Comparison of ENCODE assay signal across 12 cellular contexts in genomic region chr20:62653373-62653772, GRCh38. TPM values are rescaled to one million over a fixed set of nuclear protein-coding genes. Genes with fewer than 3 reads are reported as not detected.
A peak's percentile ranks its signal among the peaks of the same experiment; 100 is the strongest.
DNase-seq lines count a peak whose midpoint lies in the region; ATAC-seq and TF ChIP-seq lines count a peak whose summit lies in the region.
"Had no signal": no experiment of that assay in that cellular context is flagged by ENCODE, and none has a peak within 500 bp of the region (broad histone marks: within the 10 kb centered on the region; RNA-seq: fewer than 3 reads in every experiment).

No MANE protein-coding gene starts in this region.

- no TSS peak for BruUV-seq in OCI-LY7 (replicated peaks; lab: Mats Ljungman, UMichigan)

- peak overlapping the region; percentile 46 for H3K27ac Mint-ChIP-seq in activated CD8-positive, alpha-beta memory T cell treated with anti-CD3 and anti-CD28 coated beads, Interleukin-2, amount 10 ng/mL, durations not matched to agents 7 days and 5 days
- H3K27ac Mint-ChIP-seq: progenitor cell of endocrine pancreas had no signal

- CTCF ChIA-PET in activated CD8-positive, alpha-beta memory T cell treated with anti-CD3 and anti-CD28 coated beads, Interleukin-2, amount 10 ng/mL, durations not matched to agents 7 days and 5 days (lab: Charles Lee): interaction anchor here (1.1 to 2.5 kb wide), 2 partner anchors 36 to 141 kb away, joined by 4 to 15 read pairs; no protein-coding TSS in a partner anchor
- CTCF ChIA-PET in OCI-LY7 (lab: Charles Lee; ENCODE audit: unreplicated experiment): no interaction called here

- WGBS in adrenal gland, 4 donors: 87 to 96% (median 88%) methylated on average over 12 of the region's 12 CpGs
- WGBS in thyroid gland, 2 donors: 93 to 95% methylated on average over 11 to 12 of the region's 12 CpGs

- no peaks in the 10 kb centered on the region; the same call in 1 of the 2 replicates for H4K20me1 ChIP-seq in OCI-LY7 (ENCODE audit: insufficient read depth, low read length)

- no peaks in the 10 kb centered on the region for H3K36me3 ChIP-seq in adrenal gland (replicated peaks in 1 of 2)
- H3K36me3 ChIP-seq in muscle layer of duodenum (ENCODE audit: control insufficient read depth in 1 of 2, insufficient read depth in 2 of 2, low read length in 2 of 2): no peaks in the 10 kb centered on the region
- H3K36me3 ChIP-seq in thyroid gland: no peaks in the 10 kb centered on the region
- peaks cover 72% of the 10 kb centered on the region; the same call in 1 of the 2 replicates for H3K36me3 ChIP-seq in OCI-LY7 (ENCODE audit: insufficient read depth, low read length)

- DNase-seq in activated CD8-positive, alpha-beta memory T cell treated with anti-CD3 and anti-CD28 coated beads, Interleukin-2, amount 10 ng/mL, durations not matched to agents 7 days and 5 days: no peak
- DNase-seq in activated CD8-positive, alpha-beta memory T cell treated with anti-CD3 and anti-CD28 coated beads, Interleukin-2, amount 50 U/mL, for 48 hours: no peak
- DNase-seq in adrenal gland: no peak
- no peak for DNase-seq in thyroid gland
- DNase-seq in NCI-H774 (lab: John Stamatoyannopoulos, UW): no peak
- no peak for DNase-seq in OCI-LY7 (ENCODE audit: low spot score)
- DNase-seq: EL, kidney glomerular epithelial cell, NCI-H1417 treated with DMSO at 0.1 percent for 48 hours had no signal

- POLR2A ChIA-PET in OCI-LY7 (lab: Charles Lee): interaction anchor here (0.9 kb wide), 1 partner anchor 13 kb away, joined by 3 read pairs; no protein-coding TSS in a partner anchor

- H3K27me3 ChIP-seq in adrenal gland (no peaks in the 10 kb centered on the region), muscle layer of duodenum (ENCODE audit: low read depth, low read length) (no peaks in the 10 kb centered on the region), thyroid gland (no peaks in the 10 kb centered on the region)

- no peak for ATAC-seq in activated CD8-positive, alpha-beta memory T cell treated with anti-CD3 and anti-CD28 coated beads, Interleukin-2, amount 10 ng/mL, durations not matched to agents 7 days and 5 days
- no peak for ATAC-seq in GM21447 (IDR thresholded peaks at IDR 0.05; ENCODE audit: unreplicated experiment)

- no peak overlapping the region for H3K4me2 ChIP-seq in OCI-LY7 (ENCODE audit: low read length)

- H3K4me1 ChIP-seq in adrenal gland (replicated peaks in 1 of 2): peaks cover 18 to 26% of the 10 kb centered on the region in 2 donors
- peaks cover 8 to 17% of the 10 kb centered on the region in 2 donors for H3K4me1 ChIP-seq in muscle layer of duodenum (ENCODE audit: control insufficient read depth in 1 of 2, insufficient read depth in 2 of 2, low read length in 2 of 2)
- peaks cover 15 to 24% of the 10 kb centered on the region in 2 donors for H3K4me1 ChIP-seq in thyroid gland
- H3K4me1 ChIP-seq in OCI-LY7 (ENCODE audit: insufficient read depth, low read length, poor library complexity, severe bottlenecking): peaks cover 57% of the 10 kb centered on the region

- H2AFZ ChIP-seq in OCI-LY7 (ENCODE audit: low read length): no peak overlapping the region

- no peak for TF ChIP-seq POLR2A in adrenal gland (IDR thresholded peaks at IDR 0.05)
- TF ChIP-seq POLR2A in thyroid gland (IDR thresholded peaks at IDR 0.05): no peak

- no peaks in the 10 kb centered on the region for H3K27me3 Mint-ChIP-seq in activated CD8-positive, alpha-beta memory T cell treated with anti-CD3 and anti-CD28 coated beads, Interleukin-2, amount 10 ng/mL, durations not matched to agents 7 days and 5 days
- H3K27me3 Mint-ChIP-seq: progenitor cell of endocrine pancreas had no signal

- H3K27ac ChIP-seq in adrenal gland (peak overlapping the region; percentile 93 to 99 (median 95)), muscle layer of duodenum (ENCODE audit: low read length) (peak overlapping the region; percentile 96), thyroid gland (peak overlapping the region in 2 of 3 donors; percentile 90 to 94), OCI-LY7 (ENCODE audit: low read depth, low read length, poor library complexity, severe bottlenecking) (no peak overlapping the region)

- intact Hi-C loops in adrenal gland (cut with DNase I) (no loop called here), thyroid gland (cut with DNase I) (no loop called here), OCI-LY7 (cut with micrococcal nuclease; ENCODE audit: unreplicated experiment) (loop anchor here (5.0 kb wide), 1 partner anchor 139 kb away; no protein-coding TSS in a partner anchor)

- TF ChIP-seq CTCF in adrenal gland (IDR thresholded peaks at IDR 0.05): no peak
- no peak for TF ChIP-seq CTCF in thyroid gland (IDR thresholded peaks at IDR 0.05)
- TF ChIP-seq CTCF in OCI-LY7 (conservative IDR thresholded peaks at IDR 0.05; ENCODE audit: low read length): no peak

- H3K4me3 Mint-ChIP-seq in activated CD8-positive, alpha-beta memory T cell treated with anti-CD3 and anti-CD28 coated beads, Interleukin-2, amount 10 ng/mL, durations not matched to agents 7 days and 5 days: no peak overlapping the region

- peaks cover 28% of the 10 kb centered on the region for H3K36me3 Mint-ChIP-seq in activated CD8-positive, alpha-beta memory T cell treated with anti-CD3 and anti-CD28 coated beads, Interleukin-2, amount 10 ng/mL, durations not matched to agents 7 days and 5 days

- peaks cover 46% of the 10 kb centered on the region for H3K79me2 ChIP-seq in OCI-LY7 (ENCODE audit: insufficient read depth, low read depth, low read length)

- H3K9me3 Mint-ChIP-seq in activated CD8-positive, alpha-beta memory T cell treated with anti-CD3 and anti-CD28 coated beads, Interleukin-2, amount 10 ng/mL, durations not matched to agents 7 days and 5 days (ENCODE audit: low read depth): no peaks in the 10 kb centered on the region

- H3K4me3 ChIP-seq in adrenal gland (no peak overlapping the region), muscle layer of duodenum (ENCODE audit: low read depth in 1 of 2, low read length in 2 of 2) (no peak overlapping the region), thyroid gland (replicated peaks in 1 of 3) (no peak overlapping the region), OCI-LY7 (ENCODE audit: low read depth, low read length, poor library complexity, severe bottlenecking) (no peak overlapping the region)

- H3K4me1 Mint-ChIP-seq in activated CD8-positive, alpha-beta memory T cell treated with anti-CD3 and anti-CD28 coated beads, Interleukin-2, amount 10 ng/mL, durations not matched to agents 7 days and 5 days: peaks cover 49% of the 10 kb centered on the region

- H3K9me2 ChIP-seq in OCI-LY7 (ENCODE audit: insufficient read depth, low read length): no peaks in the 10 kb centered on the region

- H3K9me3 ChIP-seq in adrenal gland (replicated peaks in 1 of 3) (no peaks in the 10 kb centered on the region), muscle layer of duodenum (ENCODE audit: control insufficient read depth in 1 of 2, low read length in 2 of 2) (no peaks in the 10 kb centered on the region), thyroid gland (no peaks in the 10 kb centered on the region), OCI-LY7 (ENCODE audit: low read length) (no peaks in the 10 kb centered on the region)

RNA-seq across cellular contexts. Expression of gene SLCO4A1, which starts 11.1 kb away (rescaled TPM):
- 10 to 100 TPM; 74.7 to 79.2 TPM for total RNA-seq in activated CD8-positive, alpha-beta memory T cell treated with anti-CD3 and anti-CD28 coated beads, Interleukin-2, amount 10 ng/mL, durations not matched to agents 7 days and 5 days
- 1 to 10 TPM; 2.4 to 8.6 (median 4.9) TPM for total RNA-seq in adrenal gland
- polyA plus RNA-seq in adrenal gland: 10 to 100 TPM in 2 of 3 donors, 1 to 10 TPM in 1; 2.9 to 27.0 (median 20.7) TPM
- total RNA-seq in thyroid gland: 10 to 100 TPM in 1 of 4 donors, 1 to 10 TPM in 3; 5.3 to 18.3 (median 6.7) TPM
- 34.4 and 52.4 TPM in 2 replicates for total RNA-seq in OCI-LY7 (2014; rRNA removed; shearing (Covaris generic))
- total RNA-seq in OCI-LY7 (2022): 30.4 and 34.3 TPM in 2 replicates

RNA-seq across cellular contexts. Expression of gene NTSR1, which starts 55.3 kb away (rescaled TPM):
- not detected for total RNA-seq in activated CD8-positive, alpha-beta memory T cell treated with anti-CD3 and anti-CD28 coated beads, Interleukin-2, amount 10 ng/mL, durations not matched to agents 7 days and 5 days
- total RNA-seq in adrenal gland (under 1 TPM in 2 of 8 donors, not detected in 6; 0.11 to 0.14 TPM), thyroid gland (under 1 TPM in 1 of 4 donors, not detected in 3; 0.67 TPM), OCI-LY7 (2022) (not detected in 2 replicates)
- under 1 TPM in 1 of 3 donors, not detected in 2; 0.03 TPM for polyA plus RNA-seq in adrenal gland
- not detected in 2 replicates for total RNA-seq in OCI-LY7 (2014; rRNA removed; shearing (Covaris generic))
- total RNA-seq: progenitor cell of endocrine pancreas had no signal
